ENCODE assay signal across 21 cellular contexts in the genomic region with DNA sequence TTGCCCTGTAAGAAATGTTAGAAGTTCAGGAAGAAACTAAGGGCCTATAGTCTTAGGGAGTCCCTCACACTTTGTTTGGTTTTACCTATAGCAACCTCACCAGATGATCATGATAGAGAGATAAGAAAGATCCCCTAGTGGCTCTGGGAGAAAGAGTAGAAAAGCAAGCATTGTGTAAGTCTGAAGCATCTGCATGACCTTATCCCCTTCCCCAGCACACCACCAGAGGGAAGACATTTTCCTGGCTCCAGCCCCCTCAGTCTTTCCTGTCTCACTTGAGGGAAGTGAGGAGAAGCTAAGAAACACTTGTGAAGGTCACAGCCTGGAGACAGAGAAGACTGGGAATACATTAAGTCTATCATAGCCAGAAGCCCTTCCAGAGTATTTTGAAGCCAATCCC.
"Had no signal": no experiment of that assay in that cellular context is flagged by ENCODE, and none has a peak within 500 bp of the region (broad histone marks: within the 10 kb centered on the region; RNA-seq: fewer than 3 reads in every experiment).

No MANE protein-coding gene starts in this region.

- H3K36me3 ChIP-seq: brain microvascular endothelial cell, spleen had no signal

- H3K4me1 ChIP-seq: ascending aorta, heart right ventricle, lower lobe of right lung, spleen, testis, vagina had no signal

- H3K4me3 ChIP-seq: ascending aorta, heart right ventricle, lower lobe of right lung, spleen, testis, vagina had no signal

- H3K27me3 ChIP-seq: ascending aorta, brain microvascular endothelial cell, heart right ventricle, spleen, testis, vagina had no signal

- DNase-seq: activated CD4-positive, alpha-beta T cell treated with anti-CD3 and anti-CD28 coated beads, Interleukin-2, amount 10 ng/mL, durations not matched to agents 24 days and 14 days; activated CD8-positive, alpha-beta memory T cell treated with anti-CD3 and anti-CD28 coated beads, Interleukin-2, amount 10 ng/mL, durations not matched to agents 7 days and 5 days; activated CD8-positive, alpha-beta T cell treated with anti-CD3 and anti-CD28 coated beads for 36 hours; activated gamma-delta T cell treated with Interleukin-2 at 50 U/mL for 16 hours; brain microvascular endothelial cell; caudate nucleus; foreskin fibroblast; heart right ventricle; immature natural killer cell; lower lobe of right lung; naive B cell; spleen; stimulated activated CD4-positive, alpha-beta T cell treated with anti-CD3 and anti-CD28 coated beads, Interleukin-4, amount 100 ng/mL, for 1 hour; stimulated activated naive CD4-positive, alpha-beta T cell; T-helper 17 cell; testis; trophoblast cell had no signal

- H3K9me3 ChIP-seq: ascending aorta, lower lobe of right lung, testis, vagina had no signal

- ATAC-seq: activated CD8-positive, alpha-beta memory T cell treated with anti-CD3 and anti-CD28 coated beads, Interleukin-2, amount 10 ng/mL, durations not matched to agents 7 days and 5 days; activated CD8-positive, alpha-beta T cell treated with anti-CD3 and anti-CD28 coated beads for 36 hours; activated naive CD4-positive, alpha-beta T cell treated with anti-CD3 and anti-CD28 coated beads, Interleukin-2, amount 50 U/mL, for 72 hours; heart right ventricle; left lobe of liver; lower lobe of right lung; T-helper 17 cell had no signal

- H3K27ac ChIP-seq: ascending aorta, brain microvascular endothelial cell, heart right ventricle, lower lobe of right lung, spleen, testis, vagina had no signal
